ENCODE assay signal across 35 cellular contexts in the genomic region with DNA sequence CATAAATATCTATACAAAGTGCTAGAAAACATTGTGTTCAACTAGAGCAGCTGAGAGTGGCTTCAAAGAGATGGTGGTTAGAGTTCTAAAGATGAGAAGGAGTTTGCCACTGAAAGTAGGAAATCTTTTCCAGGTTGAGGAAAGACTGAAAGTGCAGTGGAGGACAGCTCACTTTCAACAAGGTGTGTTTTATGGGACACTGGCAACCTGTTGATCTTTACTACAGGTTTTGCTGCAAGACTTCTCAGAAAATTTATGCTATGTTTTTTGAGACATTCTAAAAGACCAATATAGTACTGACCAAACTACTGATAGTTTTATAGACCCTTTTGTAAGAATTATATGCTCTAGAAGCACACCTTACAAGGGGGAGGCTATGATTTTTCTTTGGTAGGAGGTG.
"Had no signal": no experiment of that assay in that cellular context is flagged by ENCODE, and none has a peak within 500 bp of the region (broad histone marks: within the 10 kb centered on the region; RNA-seq: fewer than 3 reads in every experiment).

No MANE protein-coding gene starts in this region.

- H3K36me3 ChIP-seq: MG63 had no signal

- DNase-seq: Karpas-422, Kasumi-1, MG63, MM.1S, MV-4-11, NCI-H1048, NCI-H1092, NCI-H1092 treated with DMSO at 0.1 percent for 48 hours, NCI-H1105, NCI-H1105 treated with DMSO at 0.1 percent for 48 hours, NCI-H1417, NCI-H1417 treated with DMSO at 0.1 percent for 48 hours, NCI-H1436, NCI-H1436 treated with DMSO at 0.1 percent for 48 hours, NCI-H146, NCI-H1694, NCI-H1694 treated with DMSO at 0.1 percent for 48 hours, NCI-H187, NCI-H187 treated with DMSO at 0.1 percent for 48 hours, NCI-H1930, NCI-H2029, NCI-H2029 treated with DMSO at 0.1 percent for 48 hours, NCI-H2081, NCI-H2081 treated with DMSO at 0.1 percent for 48 hours, NCI-H2107, NCI-H2171, NCI-H2171 treated with DMSO at 0.1 percent for 48 hours, NCI-H2227 treated with DMSO at 0.1 percent for 48 hours, NCI-H226, NCI-H345, NCI-H446, NCI-H446 treated with DMSO at 0.1 percent for 48 hours, NCI-H510A, NCI-H510A treated with DMSO at 0.1 percent for 48 hours, NCI-H524 had no signal

- H3K4me3 ChIP-seq: MG63 had no signal

- H3K9me3 ChIP-seq: MG63 had no signal
